19 cellular contexts compared by ENCODE assay signal in genomic region chr13:111609631-111610030, GRCh38.
A peak's percentile ranks its signal among the peaks of the same experiment; 100 is the strongest.
DNase-seq lines count a peak whose midpoint lies in the region; ATAC-seq and TF ChIP-seq lines count a peak whose summit lies in the region.
"Had no signal": no experiment of that assay in that cellular context is flagged by ENCODE, and none has a peak within 500 bp of the region (broad histone marks: within the 10 kb centered on the region; RNA-seq: fewer than 3 reads in every experiment).

No MANE protein-coding gene starts in this region.

- intact Hi-C loops in upper lobe of right lung (cut with DNase I) = no loop called here

- ATAC-seq in left lobe of liver (no peak), upper lobe of right lung (no peak), HG02588 (IDR thresholded peaks at IDR 0.05; ENCODE audit: unreplicated experiment) (no peak), GM21529 (IDR thresholded peaks at IDR 0.05; ENCODE audit: unreplicated experiment) (no peak)
- ATAC-seq: GM12878 had no signal

- peaks cover 5% of the 10 kb centered on the region for H3K27me3 ChIP-seq in upper lobe of right lung

- H3K4me1 ChIP-seq in upper lobe of right lung = no peaks in the 10 kb centered on the region
- H3K4me1 ChIP-seq: Caco-2 had no signal

- peak; percentile 22 for DNase-seq in activated effector memory CD4-positive, alpha-beta T cell treated with anti-CD3 and anti-CD28 coated beads, Interleukin-2, amount 50 U/mL, for 16 hours
- DNase-seq in activated effector memory CD4-positive, alpha-beta T cell treated with Interleukin-2 at 50 U/mL for 16 hours = no peak
- DNase-seq in coronary artery (ENCODE audit: low spot score) (peak; percentile 35), left lobe of liver (ENCODE audit: low spot score) (peak; percentile 19), upper lobe of right lung (peak; percentile 40), NCI-H187 (lab: John Stamatoyannopoulos, UW) (no peak)
- DNase-seq: C1 segment of cervical spinal cord; Caco-2; CD4-positive, alpha-beta memory T cell; DMS 273 treated with DMSO at 0.1 percent for 48 hours; EL; GDM1; GOT3; H7; HCEC 1CT had no signal

- H3K9me3 ChIP-seq in upper lobe of right lung = no peaks in the 10 kb centered on the region
- H3K9me3 ChIP-seq: Caco-2 had no signal

- H3K4me3 ChIP-seq in coronary artery (no peak overlapping the region), upper lobe of right lung (no peak overlapping the region)
- H3K4me3 ChIP-seq: GM12878 had no signal

- H3K27ac ChIP-seq in coronary artery (no peak overlapping the region), upper lobe of right lung (no peak overlapping the region)
- H3K27ac ChIP-seq: 22Rv1 had no signal

- H3K36me3 ChIP-seq in upper lobe of right lung = no peaks in the 10 kb centered on the region

- no peak for TF ChIP-seq CTCF in coronary artery (IDR thresholded peaks at IDR 0.05)
- no peak for TF ChIP-seq CTCF in upper lobe of right lung (IDR thresholded peaks at IDR 0.05)

Comparison
In these comparisons a context has a peak if more than half of its experiments do, and no peak if none do; other contexts are left out.
1. DNase-seq: peak in activated effector memory CD4-positive, alpha-beta T cell treated with anti-CD3 and anti-CD28 coated beads, Interleukin-2, amount 50 U/mL, for 16 hours (single experiment), coronary artery (single experiment), left lobe of liver (single experiment) and upper lobe of right lung (single experiment); none in activated effector memory CD4-positive, alpha-beta T cell treated with Interleukin-2 at 50 U/mL for 16 hours (single experiment) and NCI-H187 (0 of 2).